In genomic region chr15:101135532-101136166, GRCh38 we compare ENCODE assay signal across 9 cellular contexts.
DNase-seq lines count a peak whose midpoint lies in the region; ATAC-seq lines count a peak whose summit lies in the region.
"Had no signal": no experiment of that assay in that cellular context is flagged by ENCODE, and none has a peak within 500 bp of the region (broad histone marks: within the 10 kb centered on the region; RNA-seq: fewer than 3 reads in every experiment).

No MANE protein-coding gene starts in this region.

- H3K27me3 Mint-ChIP-seq in activated CD4-positive, alpha-beta memory T cell treated with anti-CD3 and anti-CD28 coated beads, Interleukin-2, amount 10 ng/mL, durations not matched to agents 7 days and 5 days: peaks cover 4% of the 10 kb centered on the region

- peaks cover 6% of the 10 kb centered on the region for H3K9me3 Mint-ChIP-seq in activated CD4-positive, alpha-beta memory T cell treated with anti-CD3 and anti-CD28 coated beads, Interleukin-2, amount 10 ng/mL, durations not matched to agents 7 days and 5 days

- H3K4me1 Mint-ChIP-seq in activated CD4-positive, alpha-beta memory T cell treated with anti-CD3 and anti-CD28 coated beads, Interleukin-2, amount 10 ng/mL, durations not matched to agents 7 days and 5 days: peaks cover 39% of the 10 kb centered on the region

- CTCF ChIA-PET in activated CD4-positive, alpha-beta memory T cell treated with anti-CD3 and anti-CD28 coated beads, Interleukin-2, amount 10 ng/mL, durations not matched to agents 7 days and 5 days (lab: Charles Lee): interaction anchor here (1.0 to 1.3 kb wide), 2 partner anchors 127 to 154 kb away, joined by 3 to 4 read pairs; no protein-coding TSS in a partner anchor

- ATAC-seq in GM19328 (IDR thresholded peaks at IDR 0.05; ENCODE audit: unreplicated experiment) (peak; percentile 54), HG03060 (IDR thresholded peaks at IDR 0.05; ENCODE audit: low read depth, unreplicated experiment) (peak; percentile 52)
- ATAC-seq: foreskin keratinocyte had no signal

- peak; percentile 28 for DNase-seq in GDM1 (lab: John Stamatoyannopoulos, UW)
- peak; percentile 21 for DNase-seq in activated CD4-positive, alpha-beta memory T cell treated with anti-CD3 and anti-CD28 coated beads, Interleukin-2, amount 10 ng/mL, durations not matched to agents 7 days and 5 days
- DNase-seq in stimulated activated CD4-positive, alpha-beta T cell treated with anti-CD3 and anti-CD28 coated beads, Interleukin-4, amount 100 ng/mL, for 24 hours: no peak
- DNase-seq in KG1 (lab: John Stamatoyannopoulos, UW): no peak
- DNase-seq in SW480 (ENCODE audit: low spot score): no peak
- DNase-seq in activated CD4-positive, CD25-positive, alpha-beta regulatory T cell (lab: John Stamatoyannopoulos, UW): no peak
- DNase-seq: foreskin keratinocyte had no signal

- peak overlapping the region; percentile 34 for H3K27ac Mint-ChIP-seq in activated CD4-positive, alpha-beta memory T cell treated with anti-CD3 and anti-CD28 coated beads, Interleukin-2, amount 10 ng/mL, durations not matched to agents 7 days and 5 days

- no peak overlapping the region for H3K4me3 Mint-ChIP-seq in activated CD4-positive, alpha-beta memory T cell treated with anti-CD3 and anti-CD28 coated beads, Interleukin-2, amount 10 ng/mL, durations not matched to agents 7 days and 5 days

- POLR2A ChIA-PET in activated CD4-positive, alpha-beta memory T cell treated with anti-CD3 and anti-CD28 coated beads, Interleukin-2, amount 10 ng/mL, durations not matched to agents 7 days and 5 days (lab: Charles Lee): interaction anchor here (1.4 kb wide), 1 partner anchor 14 kb away, joined by 3 read pairs; no protein-coding TSS in a partner anchor

- peaks cover 12% of the 10 kb centered on the region for H3K36me3 Mint-ChIP-seq in activated CD4-positive, alpha-beta memory T cell treated with anti-CD3 and anti-CD28 coated beads, Interleukin-2, amount 10 ng/mL, durations not matched to agents 7 days and 5 days (ENCODE audit: low read depth)

Comparison
In these comparisons a context has a peak if more than half of its experiments do, and no peak if none do; other contexts are left out.
1. DNase-seq: peak in GDM1 (single experiment) and activated CD4-positive, alpha-beta memory T cell treated with anti-CD3 and anti-CD28 coated beads, Interleukin-2, amount 10 ng/mL, durations not matched to agents 7 days and 5 days (single experiment); none in stimulated activated CD4-positive, alpha-beta T cell treated with anti-CD3 and anti-CD28 coated beads, Interleukin-4, amount 100 ng/mL, for 24 hours (single experiment), KG1 (single experiment), SW480 (single experiment) and activated CD4-positive, CD25-positive, alpha-beta regulatory T cell (0 of 4).